ENCODE assay signal across 1 cellular context in genomic region chr14:35534884-35535793, GRCh38.
TF ChIP-seq lines count a peak whose summit lies in the region.

No MANE protein-coding gene starts in this region.

TF ChIP-seq in HepG2, 621 proteins besides CTCF, POLR2A, EP300 and RAD21 (continued from another document and continues in another):
- peak; percentile 100 for TF ChIP-seq ZNF281 (CRISPR knock-in tag; IDR thresholded peaks at IDR 0.05; ENCODE audit: borderline replicate concordance)
- TF ChIP-seq, protein P1, sequence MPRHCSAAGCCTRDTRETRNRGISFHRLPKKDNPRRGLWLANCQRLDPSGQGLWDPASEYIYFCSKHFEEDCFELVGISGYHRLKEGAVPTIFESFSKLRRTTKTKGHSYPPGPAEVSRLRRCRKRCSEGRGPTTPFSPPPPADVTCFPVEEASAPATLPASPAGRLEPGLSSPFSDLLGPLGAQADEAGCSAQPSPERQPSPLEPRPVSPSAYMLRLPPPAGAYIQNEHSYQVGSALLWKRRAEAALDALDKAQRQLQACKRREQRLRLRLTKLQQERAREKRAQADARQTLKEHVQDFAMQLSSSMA (CRISPR knock-in tag; IDR thresholded peaks at IDR 0.05) = peak; percentile 99
- TF ChIP-seq, protein P2, sequence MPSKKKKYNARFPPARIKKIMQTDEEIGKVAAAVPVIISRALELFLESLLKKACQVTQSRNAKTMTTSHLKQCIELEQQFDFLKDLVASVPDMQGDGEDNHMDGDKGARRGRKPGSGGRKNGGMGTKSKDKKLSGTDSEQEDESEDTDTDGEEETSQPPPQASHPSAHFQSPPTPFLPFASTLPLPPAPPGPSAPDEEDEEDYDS (CRISPR knock-in tag; IDR thresholded peaks at IDR 0.05) = peak; percentile 98
- peak; percentile 100 for TF ChIP-seq SIN3A (IDR thresholded peaks at IDR 0.05; ENCODE audit: borderline replicate concordance, low read depth, low read length)
- peak; percentile 100 for TF ChIP-seq ZNF567 (CRISPR knock-in tag; IDR thresholded peaks at IDR 0.05; ENCODE audit: borderline replicate concordance)
- peak; percentile 100 for TF ChIP-seq ZNF839 (CRISPR knock-in tag; IDR thresholded peaks at IDR 0.05; ENCODE audit: borderline replicate concordance)
- TF ChIP-seq STAT5B (CRISPR knock-in tag; IDR thresholded peaks at IDR 0.05) = peak; percentile 100
- TF ChIP-seq ZNF761 (CRISPR knock-in tag; conservative IDR thresholded peaks at IDR 0.05) = peak; percentile 100
- peak; percentile 100 for TF ChIP-seq JUNB (CRISPR knock-in tag; IDR thresholded peaks at IDR 0.05; ENCODE audit: borderline replicate concordance)
- peak; percentile 100 for TF ChIP-seq ARNT2 (CRISPR knock-in tag; IDR thresholded peaks at IDR 0.05; ENCODE audit: low read depth)
- TF ChIP-seq MLX (CRISPR knock-in tag; IDR thresholded peaks at IDR 0.05) = peak; percentile 99
- peak; percentile 100 for TF ChIP-seq TERF1 (CRISPR knock-in tag; IDR thresholded peaks at IDR 0.05)
- TF ChIP-seq ZZZ3 (CRISPR knock-in tag; IDR thresholded peaks at IDR 0.05; ENCODE audit: borderline replicate concordance) = peak; percentile 100
- TF ChIP-seq ZNF678 (CRISPR knock-in tag; IDR thresholded peaks at IDR 0.05) = peak; percentile 100
- TF ChIP-seq ARNT (IDR thresholded peaks at IDR 0.05) = no peak
- peak; percentile 100 for TF ChIP-seq CHCHD3 (CRISPR knock-in tag; IDR thresholded peaks at IDR 0.05)
- TF ChIP-seq CEBPG (CRISPR knock-in tag; IDR thresholded peaks at IDR 0.05) = peak; percentile 91
- peak; percentile 52; the same call in 1 of the 2 replicates for TF ChIP-seq HNRNPL (IDR thresholded peaks at IDR 0.05; ENCODE audit: low read depth, low read length)
- TF ChIP-seq ZNF790 (CRISPR knock-in tag; IDR thresholded peaks at IDR 0.05; ENCODE audit: borderline replicate concordance) = peak; percentile 100
- TF ChIP-seq TCF7L2 (IDR thresholded peaks at IDR 0.05; ENCODE audit: low read depth, low read length) = no peak
- peak; percentile 100 for TF ChIP-seq TFE3 (CRISPR knock-in tag; IDR thresholded peaks at IDR 0.05)
- peak; percentile 100 for TF ChIP-seq PAF1 (CRISPR knock-in tag; IDR thresholded peaks at IDR 0.05)
- TF ChIP-seq GFI1 (CRISPR knock-in tag; IDR thresholded peaks at IDR 0.05; ENCODE audit: borderline replicate concordance) = peak; percentile 99
- TF ChIP-seq ETV6 (CRISPR knock-in tag; conservative IDR thresholded peaks at IDR 0.05) = peak; percentile 100
- peak; percentile 100 for TF ChIP-seq KDM1A (CRISPR knock-in tag; IDR thresholded peaks at IDR 0.05)
- TF ChIP-seq TBX2 (CRISPR knock-in tag; IDR thresholded peaks at IDR 0.05; ENCODE audit: borderline replicate concordance) = peak; percentile 100
- no peak for TF ChIP-seq CREM (IDR thresholded peaks at IDR 0.05)
- TF ChIP-seq CREM (CRISPR knock-in tag; IDR thresholded peaks at IDR 0.05) = peak; percentile 98
- peak; percentile 100 for TF ChIP-seq ZNF510 (CRISPR knock-in tag; IDR thresholded peaks at IDR 0.05; ENCODE audit: low read depth)
- TF ChIP-seq, protein P3, sequence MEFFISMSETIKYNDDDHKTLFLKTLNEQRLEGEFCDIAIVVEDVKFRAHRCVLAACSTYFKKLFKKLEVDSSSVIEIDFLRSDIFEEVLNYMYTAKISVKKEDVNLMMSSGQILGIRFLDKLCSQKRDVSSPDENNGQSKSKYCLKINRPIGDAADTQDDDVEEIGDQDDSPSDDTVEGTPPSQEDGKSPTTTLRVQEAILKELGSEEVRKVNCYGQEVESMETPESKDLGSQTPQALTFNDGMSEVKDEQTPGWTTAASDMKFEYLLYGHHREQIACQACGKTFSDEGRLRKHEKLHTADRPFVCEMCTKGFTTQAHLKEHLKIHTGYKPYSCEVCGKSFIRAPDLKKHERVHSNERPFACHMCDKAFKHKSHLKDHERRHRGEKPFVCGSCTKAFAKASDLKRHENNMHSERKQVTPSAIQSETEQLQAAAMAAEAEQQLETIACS (CRISPR knock-in tag; IDR thresholded peaks at IDR 0.05) = peak; percentile 93
- peak; percentile 100 for TF ChIP-seq ZNF451 (CRISPR knock-in tag; IDR thresholded peaks at IDR 0.05)
- TF ChIP-seq ZBTB3 (CRISPR knock-in tag; IDR thresholded peaks at IDR 0.05; ENCODE audit: borderline replicate concordance, low read depth) = peak; percentile 100
- TF ChIP-seq TAF15 (IDR thresholded peaks at IDR 0.05; ENCODE audit: low read depth, low read length, poor library complexity, severe bottlenecking) = peak; percentile 26
- TF ChIP-seq TBP (CRISPR knock-in tag; IDR thresholded peaks at IDR 0.05) = no peak
- TF ChIP-seq, protein P4, sequence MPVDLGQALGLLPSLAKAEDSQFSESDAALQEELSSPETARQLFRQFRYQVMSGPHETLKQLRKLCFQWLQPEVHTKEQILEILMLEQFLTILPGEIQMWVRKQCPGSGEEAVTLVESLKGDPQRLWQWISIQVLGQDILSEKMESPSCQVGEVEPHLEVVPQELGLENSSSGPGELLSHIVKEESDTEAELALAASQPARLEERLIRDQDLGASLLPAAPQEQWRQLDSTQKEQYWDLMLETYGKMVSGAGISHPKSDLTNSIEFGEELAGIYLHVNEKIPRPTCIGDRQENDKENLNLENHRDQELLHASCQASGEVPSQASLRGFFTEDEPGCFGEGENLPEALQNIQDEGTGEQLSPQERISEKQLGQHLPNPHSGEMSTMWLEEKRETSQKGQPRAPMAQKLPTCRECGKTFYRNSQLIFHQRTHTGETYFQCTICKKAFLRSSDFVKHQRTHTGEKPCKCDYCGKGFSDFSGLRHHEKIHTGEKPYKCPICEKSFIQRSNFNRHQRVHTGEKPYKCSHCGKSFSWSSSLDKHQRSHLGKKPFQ (CRISPR knock-in tag; IDR thresholded peaks at IDR 0.05; ENCODE audit: insufficient replicate concordance) = peak; percentile 100
- peak; percentile 99 for TF ChIP-seq TP53 (CRISPR knock-in tag; conservative IDR thresholded peaks at IDR 0.05)
- TF ChIP-seq MEF2D (CRISPR knock-in tag; IDR thresholded peaks at IDR 0.05) = peak; percentile 100
- peak; percentile 98 for TF ChIP-seq SETDB1 (CRISPR knock-in tag; IDR thresholded peaks at IDR 0.05; ENCODE audit: borderline replicate concordance)
- TF ChIP-seq BRF2 (CRISPR knock-in tag; IDR thresholded peaks at IDR 0.05) = peak; percentile 100
- TF ChIP-seq ZNF460 (CRISPR knock-in tag; IDR thresholded peaks at IDR 0.05; ENCODE audit: borderline replicate concordance) = peak; percentile 92
- TF ChIP-seq, protein P5, sequence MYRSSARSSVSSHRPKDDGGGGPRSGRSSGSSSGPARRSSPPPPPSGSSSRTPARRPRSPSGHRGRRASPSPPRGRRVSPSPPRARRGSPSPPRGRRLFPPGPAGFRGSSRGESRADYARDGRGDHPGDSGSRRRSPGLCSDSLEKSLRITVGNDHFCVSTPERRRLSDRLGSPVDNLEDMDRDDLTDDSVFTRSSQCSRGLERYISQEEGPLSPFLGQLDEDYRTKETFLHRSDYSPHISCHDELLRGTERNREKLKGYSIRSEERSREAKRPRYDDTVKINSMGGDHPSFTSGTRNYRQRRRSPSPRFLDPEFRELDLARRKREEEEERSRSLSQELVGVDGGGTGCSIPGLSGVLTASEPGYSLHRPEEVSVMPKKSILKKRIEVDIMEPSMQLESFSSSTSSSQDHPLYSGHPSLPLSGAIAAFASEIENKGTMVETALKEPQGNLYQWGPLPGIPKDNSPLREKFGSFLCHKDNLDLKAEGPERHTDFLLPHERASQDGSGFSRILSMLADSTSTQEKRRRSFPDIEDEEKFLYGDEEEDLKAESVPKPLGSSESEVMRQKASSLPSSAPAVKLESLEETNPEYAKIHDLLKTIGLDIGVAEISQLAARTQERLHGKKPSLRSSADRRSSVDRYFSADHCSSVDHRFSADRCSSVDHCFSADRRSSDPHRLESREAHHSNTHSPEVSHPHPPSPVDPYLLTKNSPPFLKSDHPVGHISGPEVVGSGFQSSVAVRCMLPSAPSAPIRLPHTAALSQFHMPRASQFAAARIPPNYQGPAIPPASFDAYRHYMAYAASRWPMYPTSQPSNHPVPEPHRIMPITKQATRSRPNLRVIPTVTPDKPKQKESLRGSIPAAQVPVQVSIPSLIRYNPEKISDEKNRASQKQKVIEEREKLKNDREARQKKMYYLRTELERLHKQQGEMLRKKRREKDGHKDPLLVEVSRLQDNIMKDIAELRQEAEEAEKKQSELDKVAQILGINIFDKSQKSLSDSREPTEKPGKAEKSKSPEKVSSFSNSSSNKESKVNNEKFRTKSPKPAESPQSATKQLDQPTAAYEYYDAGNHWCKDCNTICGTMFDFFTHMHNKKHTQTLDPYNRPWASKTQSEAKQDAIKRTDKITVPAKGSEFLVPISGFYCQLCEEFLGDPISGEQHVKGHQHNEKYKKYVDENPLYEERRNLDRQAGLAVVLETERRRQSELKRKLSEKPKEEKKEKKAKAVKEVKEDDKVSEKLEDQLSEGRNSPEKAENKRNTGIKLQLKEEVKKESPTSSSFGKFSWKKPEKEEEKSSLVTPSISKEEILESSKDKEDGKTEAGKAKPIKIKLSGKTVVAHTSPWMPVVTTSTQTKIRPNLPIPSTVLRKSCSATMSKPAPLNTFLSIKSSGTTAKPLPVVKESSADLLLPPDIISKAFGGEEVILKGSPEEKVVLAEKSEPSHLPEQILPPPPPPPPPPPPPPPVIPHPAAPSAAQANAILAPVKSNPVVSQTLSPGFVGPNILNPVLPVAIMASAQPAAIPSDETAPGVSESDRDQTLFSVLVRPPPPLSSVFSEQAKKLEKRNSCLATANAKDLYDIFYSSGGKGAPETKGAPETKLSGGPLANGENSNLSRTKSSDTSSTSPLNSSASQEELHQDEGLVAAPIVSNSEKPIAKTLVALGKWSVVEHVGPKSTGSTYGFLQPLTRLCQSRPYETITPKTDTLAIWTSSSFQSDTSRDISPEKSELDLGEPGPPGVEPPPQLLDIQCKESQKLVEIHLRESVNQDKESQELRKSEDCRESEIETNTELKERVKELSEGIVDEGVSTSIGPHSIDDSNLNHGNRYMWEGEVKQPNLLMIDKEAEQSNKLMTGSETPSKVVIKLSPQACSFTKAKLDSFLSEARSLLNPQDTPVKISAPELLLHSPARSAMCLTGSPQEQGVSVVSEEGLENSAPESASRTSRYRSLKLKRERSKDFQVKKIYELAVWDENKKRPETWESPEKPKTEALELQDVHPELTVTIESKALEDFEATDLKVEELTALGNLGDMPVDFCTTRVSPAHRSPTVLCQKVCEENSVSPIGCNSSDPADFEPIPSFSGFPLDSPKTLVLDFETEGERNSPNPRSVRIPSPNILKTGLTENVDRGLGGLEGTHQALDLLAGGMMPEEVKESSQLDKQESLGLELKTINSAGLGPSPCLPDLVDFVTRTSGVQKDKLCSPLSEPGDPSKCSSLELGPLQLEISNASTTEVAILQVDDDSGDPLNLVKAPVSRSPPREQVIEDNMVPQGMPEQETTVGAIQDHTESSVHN (CRISPR knock-in tag; IDR thresholded peaks at IDR 0.05) = peak; percentile 100
- TF ChIP-seq U2AF1 (optimal IDR thresholded peaks at IDR 0.05; ENCODE audit: low read depth, low read length) = peak; percentile 75
- TF ChIP-seq ZNF17 (CRISPR knock-in tag; IDR thresholded peaks at IDR 0.05) = peak; percentile 100
- TF ChIP-seq ZNF75D (CRISPR knock-in tag; IDR thresholded peaks at IDR 0.05; ENCODE audit: borderline replicate concordance) = peak; percentile 100
- peak; percentile 99 for TF ChIP-seq SIX1 (CRISPR knock-in tag; IDR thresholded peaks at IDR 0.05; ENCODE audit: borderline replicate concordance)
- peak; percentile 100 for TF ChIP-seq KDM5B (CRISPR knock-in tag; IDR thresholded peaks at IDR 0.05; ENCODE audit: borderline replicate concordance)
